In the genomic region with DNA sequence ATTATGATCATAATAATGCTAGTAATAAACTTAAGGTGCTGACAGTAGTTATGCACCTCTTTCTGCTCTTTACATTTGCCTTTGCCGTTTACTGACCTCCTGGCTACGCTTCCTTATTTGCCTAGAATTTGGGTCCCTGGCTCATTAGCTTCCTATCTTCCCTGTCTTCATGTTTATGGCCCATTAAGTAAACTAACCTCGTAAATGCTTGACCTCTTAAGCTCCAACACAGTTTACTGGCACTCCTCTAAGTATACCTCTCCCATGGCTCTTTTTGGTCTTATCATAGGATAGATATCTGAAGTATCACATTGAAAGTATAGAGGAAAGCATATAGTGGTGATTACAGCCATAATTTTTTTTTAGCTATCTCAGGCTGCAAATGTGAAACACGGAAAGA, we compare ENCODE assay signal across 19 cellular contexts.
DNase-seq lines count a peak whose midpoint lies in the region; ATAC-seq and TF ChIP-seq lines count a peak whose summit lies in the region.
"Had no signal": no experiment of that assay in that cellular context is flagged by ENCODE, and none has a peak within 500 bp of the region (broad histone marks: within the 10 kb centered on the region; RNA-seq: fewer than 3 reads in every experiment).

No MANE protein-coding gene starts in this region.

- no peaks in the 10 kb centered on the region for H3K36me3 ChIP-seq in naive thymus-derived CD4-positive, alpha-beta T cell (ENCODE audit: control insufficient read depth in 2 of 3, insufficient read depth in 3 of 3, low read length in 3 of 3)
- H3K36me3 ChIP-seq: BLaER1 had no signal

- no peaks in the 10 kb centered on the region for H3K4me1 Mint-ChIP-seq in naive thymus-derived CD4-positive, alpha-beta T cell
- no peaks in the 10 kb centered on the region for H3K4me1 Mint-ChIP-seq in natural killer cell
- H3K4me1 Mint-ChIP-seq: B cell; CD4-positive, CD25-positive, alpha-beta regulatory T cell; GM23338; H9 had no signal

- no peaks in the 10 kb centered on the region for H3K4me1 ChIP-seq in naive thymus-derived CD4-positive, alpha-beta T cell (ENCODE audit: control insufficient read depth in 2 of 2, insufficient read depth in 2 of 2, low read length in 2 of 2)
- H3K4me1 ChIP-seq: Caco-2 had no signal

- POLR2A ChIA-PET in naive thymus-derived CD4-positive, alpha-beta T cell (lab: Charles Lee): no interaction called here

- intact Hi-C loops in naive thymus-derived CD4-positive, alpha-beta T cell (cut with micrococcal nuclease): no loop called here
- intact Hi-C loops in natural killer cell (cut with micrococcal nuclease): no loop called here

- no peaks in the 10 kb centered on the region for H3K27me3 ChIP-seq in naive thymus-derived CD4-positive, alpha-beta T cell (ENCODE audit: control insufficient read depth in 2 of 2, insufficient read depth in 2 of 2, low read length in 2 of 2)
- H3K27me3 ChIP-seq: BLaER1 had no signal

- peaks cover 0 to 12% (median 7%) of the 10 kb centered on the region in 5 donors for H3K27me3 Mint-ChIP-seq in naive thymus-derived CD4-positive, alpha-beta T cell
- H3K27me3 Mint-ChIP-seq in natural killer cell (ENCODE audit: low read depth in 2 of 2): no peaks in the 10 kb centered on the region
- H3K27me3 Mint-ChIP-seq: B cell; CD4-positive, CD25-positive, alpha-beta regulatory T cell had no signal

- CTCF ChIA-PET in naive thymus-derived CD4-positive, alpha-beta T cell (lab: Charles Lee): no interaction called here

- H3K4me3 ChIP-seq in LNCaP clone FGC (ENCODE audit: low read depth, low read length): no peak overlapping the region
- H3K4me3 ChIP-seq in naive thymus-derived CD4-positive, alpha-beta T cell (ENCODE audit: low read length): no peak overlapping the region
- H3K4me3 ChIP-seq: BLaER1, GM12878, GM23338 had no signal

- no peaks in the 10 kb centered on the region for H3K9me3 ChIP-seq in naive thymus-derived CD4-positive, alpha-beta T cell (ENCODE audit: control insufficient read depth in 2 of 3, low read length in 3 of 3)
- H3K9me3 ChIP-seq: BLaER1, Caco-2 had no signal

- DNase-seq in LNCaP clone FGC (ENCODE audit: low read depth) (peak; percentile 90), NCI-H526 treated with DMSO at 0.1 percent for 48 hours (lab: John Stamatoyannopoulos, UW) (peak; percentile 91), left kidney (ENCODE audit: low read depth, low spot score) (peak; percentile 27), natural killer cell (no peak)
- DNase-seq in naive thymus-derived CD4-positive, alpha-beta T cell: no peak
- DNase-seq: Caco-2; CD4-positive, CD25-positive, alpha-beta regulatory T cell; CD8-positive, alpha-beta T cell; DMS 273 treated with DMSO at 0.1 percent for 48 hours; DMS79; EL; GDM1; H9 had no signal

- no peak for ATAC-seq in naive thymus-derived CD4-positive, alpha-beta T cell
- no peak for ATAC-seq in HG03175 (IDR thresholded peaks at IDR 0.05; ENCODE audit: unreplicated experiment)
- no peak for ATAC-seq in natural killer cell
- ATAC-seq: CD8-positive, alpha-beta T cell; GM12878; GM23338 had no signal

- no peaks in the 10 kb centered on the region for H3K9me3 Mint-ChIP-seq in naive thymus-derived CD4-positive, alpha-beta T cell
- H3K9me3 Mint-ChIP-seq in natural killer cell: peaks cover 8 to 15% of the 10 kb centered on the region in 2 donors
- H3K9me3 Mint-ChIP-seq: CD8-positive, alpha-beta T cell; GM23338; H9 had no signal

- no peak overlapping the region for H3K27ac Mint-ChIP-seq in naive thymus-derived CD4-positive, alpha-beta T cell
- H3K27ac Mint-ChIP-seq in natural killer cell: no peak overlapping the region
- H3K27ac Mint-ChIP-seq: B cell; CD4-positive, CD25-positive, alpha-beta regulatory T cell; CD8-positive, alpha-beta T cell; GM23338; H9 had no signal

- H3K27ac ChIP-seq in naive thymus-derived CD4-positive, alpha-beta T cell (ENCODE audit: low read depth, low read length): no peak overlapping the region
- H3K27ac ChIP-seq: BLaER1, C4-2B had no signal

- no peaks in the 10 kb centered on the region for H3K36me3 Mint-ChIP-seq in naive thymus-derived CD4-positive, alpha-beta T cell
- no peaks in the 10 kb centered on the region for H3K36me3 Mint-ChIP-seq in natural killer cell
- H3K36me3 Mint-ChIP-seq: CD4-positive, CD25-positive, alpha-beta regulatory T cell; CD8-positive, alpha-beta T cell had no signal

- H3K4me3 Mint-ChIP-seq in naive thymus-derived CD4-positive, alpha-beta T cell: no peak overlapping the region
- no peak overlapping the region for H3K4me3 Mint-ChIP-seq in natural killer cell
- H3K4me3 Mint-ChIP-seq: B cell; CD4-positive, CD25-positive, alpha-beta regulatory T cell; CD8-positive, alpha-beta T cell; GM23338; H9 had no signal

- TF ChIP-seq CTCF in LNCaP clone FGC (IDR thresholded peaks at IDR 0.05; ENCODE audit: control insufficient read depth, extremely low read depth, insufficient read depth) (no peak), natural killer cell (IDR thresholded peaks at IDR 0.05) (no peak)

Comparison
In these comparisons a context has a peak if more than half of its experiments do, and no peak if none do; other contexts are left out.
1. DNase-seq: peak in LNCaP clone FGC (single experiment), NCI-H526 treated with DMSO at 0.1 percent for 48 hours (single experiment) and left kidney (single experiment); none in naive thymus-derived CD4-positive, alpha-beta T cell (0 of 9) and natural killer cell (single experiment).